In the genomic region with DNA sequence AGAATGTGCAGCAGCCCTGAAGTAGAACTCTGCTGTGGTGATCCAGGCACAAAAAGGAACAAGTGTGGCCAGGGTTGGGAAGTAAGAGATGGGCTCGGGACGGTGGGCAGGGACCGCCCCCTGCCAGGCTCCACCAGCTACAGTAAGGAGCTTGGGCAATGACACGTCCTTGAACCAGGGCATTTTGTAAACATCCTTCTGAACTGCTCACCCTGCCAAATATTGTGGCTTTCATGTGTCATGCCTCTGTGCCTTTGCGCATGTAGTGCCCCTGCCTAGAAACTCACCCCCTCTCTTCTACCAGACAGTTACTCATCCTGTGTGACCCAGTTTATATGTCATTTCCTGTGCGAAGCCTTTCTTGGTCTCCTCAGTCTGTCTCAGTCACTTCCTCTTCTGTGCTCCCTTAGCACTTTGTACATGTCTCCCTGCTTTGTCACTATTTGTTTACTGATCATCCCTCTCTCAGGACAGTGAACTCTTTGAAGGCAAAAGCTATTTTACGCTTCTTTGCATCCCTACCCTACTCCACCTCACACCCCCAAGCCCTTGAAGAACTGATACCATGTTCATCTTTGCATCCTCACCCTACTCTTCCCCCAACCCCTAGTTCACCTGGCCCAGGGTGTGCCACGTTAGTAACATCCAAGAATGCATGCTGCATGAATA, we compare ENCODE assay signal across 8 cellular contexts.
DNase-seq lines count a peak whose midpoint lies in the region; ATAC-seq and TF ChIP-seq lines count a peak whose summit lies in the region.

No MANE protein-coding gene starts in this region.

- H3K9me3 ChIP-seq in esophagus squamous epithelium (no peaks in the 10 kb centered on the region), HAP-1 (no peaks in the 10 kb centered on the region)

- 60 to 61% methylated on average over 8 of the region's 8 CpGs for WGBS in esophagus squamous epithelium, 2 donors

- H3K27me3 ChIP-seq in esophagus squamous epithelium (no peaks in the 10 kb centered on the region), HAP-1 (ENCODE audit: low read depth) (no peaks in the 10 kb centered on the region)

- no peak for TF ChIP-seq CTCF in HFF-Myc (IDR thresholded peaks at IDR 0.05; ENCODE audit: low read depth, low read length, missing control alignments)
- TF ChIP-seq CTCF in NB4 (IDR thresholded peaks at IDR 0.05; ENCODE audit: low read depth, low read length) = no peak
- TF ChIP-seq CTCF in esophagus squamous epithelium (IDR thresholded peaks at IDR 0.05) = no peak

- intact Hi-C loops in esophagus squamous epithelium (cut with DNase I) = no loop called here
- intact Hi-C loops in sciatic nerve (cut with DNase I) = no loop called here

- TF ChIP-seq POLR2A in NB4 (IDR thresholded peaks at IDR 0.05; ENCODE audit: extremely low read depth, insufficient read length) (no peak), esophagus squamous epithelium (IDR thresholded peaks at IDR 0.05) (peak in 1 of 4 donors; percentile 50)

- peaks cover 0 to 34% (median 0%) of the 10 kb centered on the region in 3 donors for H3K4me1 ChIP-seq in esophagus squamous epithelium
- no peaks in the 10 kb centered on the region for H3K4me1 ChIP-seq in HAP-1

- no peaks in the 10 kb centered on the region for H3K36me3 ChIP-seq in esophagus squamous epithelium
- H3K36me3 ChIP-seq in HAP-1 (replicated peaks) = no peaks in the 10 kb centered on the region

- peak overlapping the region; percentile 35 to 80 (median 68) for H3K27ac ChIP-seq in esophagus squamous epithelium

- peak; percentile 93 for ATAC-seq in sciatic nerve

- DNase-seq in GM03348 (ENCODE audit: low spot score) = peak; percentile 76
- peak; percentile 72 for DNase-seq in HFF-Myc (ENCODE audit: extremely low read depth, low read depth)
- DNase-seq in NB4 (ENCODE audit: low read depth) = peak; percentile 91
- DNase-seq in activated CD8-positive, alpha-beta memory T cell treated with anti-CD3 and anti-CD28 coated beads for 4 hours (ENCODE audit: low read depth in 2 of 2) = peak; percentile 46 to 80
- DNase-seq in esophagus squamous epithelium (lab: John Stamatoyannopoulos, UW) = no peak
- no peak for DNase-seq in sciatic nerve (ENCODE audit: low spot score)
- DNase-seq in inferior parietal cortex (ENCODE audit: extremely low spot score) = no peak
- no peak for DNase-seq in HAP-1 (ENCODE audit: low spot score in 2 of 2)

- H3K4me3 ChIP-seq in HFF-Myc (replicated peaks; ENCODE audit: low read depth, low read length) = no peak overlapping the region
- H3K4me3 ChIP-seq in NB4 (ENCODE audit: low read depth, low read length) = no peak overlapping the region
- no peak overlapping the region for H3K4me3 ChIP-seq in esophagus squamous epithelium
- H3K4me3 ChIP-seq in HAP-1 = no peak overlapping the region

- in situ Hi-C loops in HAP-1 (cut with MboI; ENCODE audit: low sequenced_read_pairs) = no loop called here

Comparison
In these comparisons a context has a peak if more than half of its experiments do, and no peak if none do; other contexts are left out.
1. DNase-seq: peak in GM03348 (single experiment), HFF-Myc (single experiment), NB4 (single experiment) and activated CD8-positive, alpha-beta memory T cell treated with anti-CD3 and anti-CD28 coated beads for 4 hours (2 of 2); none in esophagus squamous epithelium (single experiment), sciatic nerve (single experiment), inferior parietal cortex (single experiment) and HAP-1 (0 of 2).